In the genomic region with DNA sequence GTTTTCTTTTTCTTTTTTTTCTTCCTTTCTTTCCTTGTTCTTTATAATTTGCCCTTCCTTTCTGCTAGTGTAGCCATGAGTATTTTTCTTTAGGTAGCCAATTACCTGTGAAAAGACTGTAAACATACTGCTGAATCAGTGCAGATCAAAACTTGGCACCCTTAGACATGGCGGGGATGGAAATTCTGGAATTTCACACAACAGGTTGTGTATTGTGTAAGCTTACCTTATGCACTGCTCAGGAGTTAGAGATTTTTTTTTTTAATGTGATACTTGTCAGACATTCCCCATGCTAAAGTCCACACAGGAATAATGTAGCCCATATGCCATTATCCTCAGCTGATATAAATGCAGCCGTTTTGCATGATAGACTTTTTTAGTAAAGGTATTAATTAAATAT, we compare ENCODE assay signal across 1 cellular context.
TF ChIP-seq lines count a peak whose summit lies in the region.

No MANE protein-coding gene starts in this region.

TF ChIP-seq in K562, 482 proteins besides CTCF, POLR2A, EP300 and RAD21:
- TF ChIP-seq CREBBP (IDR thresholded peaks at IDR 0.05; ENCODE audit: low read depth, low read length) (no peak), ZNF146 (CRISPR knock-in tag; IDR thresholded peaks at IDR 0.05; ENCODE audit: unreplicated experiment) (no peak), HNRNPLL (IDR thresholded peaks at IDR 0.05; ENCODE audit: low read depth, low read length, poor library complexity, severe bottlenecking) (no peak), ZNF316 (IDR thresholded peaks at IDR 0.05) (peak; percentile 13; the same call in 1 of the 2 replicates), C11orf30 (IDR thresholded peaks at IDR 0.05; ENCODE audit: low read depth) (peak; percentile 18; the same call in 1 of the 2 replicates), ZC3H8 (IDR thresholded peaks at IDR 0.05) (no peak)
- TF ChIP-seq, protein P1, sequence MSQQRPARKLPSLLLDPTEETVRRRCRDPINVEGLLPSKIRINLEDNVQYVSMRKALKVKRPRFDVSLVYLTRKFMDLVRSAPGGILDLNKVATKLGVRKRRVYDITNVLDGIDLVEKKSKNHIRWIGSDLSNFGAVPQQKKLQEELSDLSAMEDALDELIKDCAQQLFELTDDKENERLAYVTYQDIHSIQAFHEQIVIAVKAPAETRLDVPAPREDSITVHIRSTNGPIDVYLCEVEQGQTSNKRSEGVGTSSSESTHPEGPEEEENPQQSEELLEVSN (IDR thresholded peaks at IDR 0.05; ENCODE audit: borderline replicate concordance in 1 of 2, extremely low read depth in 1 of 2, insufficient read depth in 1 of 2, insufficient read length in 1 of 2, low read depth in 1 of 2, low read length in 1 of 2, poor library complexity in 1 of 2, severe bottlenecking in 1 of 2), result no peak
- TF ChIP-seq, protein P2, sequence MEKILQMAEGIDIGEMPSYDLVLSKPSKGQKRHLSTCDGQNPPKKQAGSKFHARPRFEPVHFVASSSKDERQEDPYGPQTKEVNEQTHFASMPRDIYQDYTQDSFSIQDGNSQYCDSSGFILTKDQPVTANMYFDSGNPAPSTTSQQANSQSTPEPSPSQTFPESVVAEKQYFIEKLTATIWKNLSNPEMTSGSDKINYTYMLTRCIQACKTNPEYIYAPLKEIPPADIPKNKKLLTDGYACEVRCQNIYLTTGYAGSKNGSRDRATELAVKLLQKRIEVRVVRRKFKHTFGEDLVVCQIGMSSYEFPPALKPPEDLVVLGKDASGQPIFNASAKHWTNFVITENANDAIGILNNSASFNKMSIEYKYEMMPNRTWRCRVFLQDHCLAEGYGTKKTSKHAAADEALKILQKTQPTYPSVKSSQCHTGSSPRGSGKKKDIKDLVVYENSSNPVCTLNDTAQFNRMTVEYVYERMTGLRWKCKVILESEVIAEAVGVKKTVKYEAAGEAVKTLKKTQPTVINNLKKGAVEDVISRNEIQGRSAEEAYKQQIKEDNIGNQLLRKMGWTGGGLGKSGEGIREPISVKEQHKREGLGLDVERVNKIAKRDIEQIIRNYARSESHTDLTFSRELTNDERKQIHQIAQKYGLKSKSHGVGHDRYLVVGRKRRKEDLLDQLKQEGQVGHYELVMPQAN (IDR thresholded peaks at IDR 0.05; ENCODE audit: borderline replicate concordance), result 0 out of 2 replicates have a peak, but pooled peaks have one; percentile 44
TF ChIP-seq in K562: peak in this region for 3.
